ENCODE assay signal across 19 cellular contexts in the genomic region with DNA sequence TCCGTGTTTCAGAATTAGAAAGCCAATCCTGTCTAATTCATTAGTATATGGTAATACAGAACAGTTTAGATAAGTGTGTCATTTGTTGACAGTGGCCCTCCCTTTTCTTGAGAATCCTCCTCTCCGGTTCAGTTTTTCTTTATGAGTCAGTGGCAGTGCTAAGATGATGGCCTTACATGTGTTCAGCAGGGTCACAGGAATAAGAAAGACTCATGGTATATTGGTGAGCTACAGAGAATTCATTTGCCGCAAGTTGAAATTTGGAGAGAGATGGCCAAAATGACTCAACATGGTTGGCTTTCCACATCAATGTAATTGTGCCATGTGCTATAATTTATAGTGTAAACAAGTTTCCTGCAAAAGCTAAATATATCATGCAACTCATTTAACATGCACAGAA.
"Had no signal": no experiment of that assay in that cellular context is flagged by ENCODE, and none has a peak within 500 bp of the region (broad histone marks: within the 10 kb centered on the region; RNA-seq: fewer than 3 reads in every experiment).

No MANE protein-coding gene starts in this region.

- H3K27ac Mint-ChIP-seq: activated CD8-positive, alpha-beta T cell treated with anti-CD3 and anti-CD28 coated beads for 36 hours; activated naive CD4-positive, alpha-beta T cell treated with anti-CD3 and anti-CD28 coated beads for 36 hours; activated T-helper 17 cell treated with anti-CD3 and anti-CD28 coated beads, Interleukin-2, amount 50 U/mL, for 72 hours; naive thymus-derived CD4-positive, alpha-beta T cell; T-cell had no signal

- DNase-seq: activated CD8-positive, alpha-beta memory T cell treated with anti-CD3 and anti-CD28 coated beads, Interleukin-2, amount 50 U/mL, for 4 hours; activated CD8-positive, alpha-beta T cell treated with anti-CD3 and anti-CD28 coated beads for 36 hours; activated naive CD4-positive, alpha-beta T cell treated with anti-CD3 and anti-CD28 coated beads for 36 hours; body of pancreas; cortex of kidney; effector memory CD4-positive, alpha-beta T cell; glutamatergic neuron; left cardiac atrium; naive thymus-derived CD4-positive, alpha-beta T cell; retina; small intestine; T-cell; T1000 had no signal

- ATAC-seq: activated CD8-positive, alpha-beta T cell treated with anti-CD3 and anti-CD28 coated beads for 36 hours; activated T-helper 17 cell treated with anti-CD3 and anti-CD28 coated beads, Interleukin-2, amount 50 U/mL, for 72 hours; body of pancreas; left cardiac atrium; naive thymus-derived CD4-positive, alpha-beta T cell; T-cell had no signal

- H3K4me3 Mint-ChIP-seq: activated CD8-positive, alpha-beta T cell treated with anti-CD3 and anti-CD28 coated beads for 36 hours; activated naive CD4-positive, alpha-beta T cell treated with anti-CD3 and anti-CD28 coated beads for 36 hours; activated T-helper 17 cell treated with anti-CD3 and anti-CD28 coated beads, Interleukin-2, amount 50 U/mL, for 72 hours; central memory CD8-positive, alpha-beta T cell; naive thymus-derived CD4-positive, alpha-beta T cell; T-cell had no signal

- H3K36me3 ChIP-seq: tibial nerve had no signal

- H3K9ac ChIP-seq: parathyroid adenoma had no signal

- H3K9me3 ChIP-seq: body of pancreas, tibial nerve had no signal

- H3K27me3 ChIP-seq: body of pancreas, tibial nerve had no signal

- H3K4me1 ChIP-seq: body of pancreas, parathyroid adenoma, tibial nerve had no signal

- H3K9me3 Mint-ChIP-seq: activated CD8-positive, alpha-beta T cell treated with anti-CD3 and anti-CD28 coated beads for 36 hours; activated naive CD4-positive, alpha-beta T cell treated with anti-CD3 and anti-CD28 coated beads for 36 hours; activated T-helper 17 cell treated with anti-CD3 and anti-CD28 coated beads, Interleukin-2, amount 50 U/mL, for 72 hours; central memory CD8-positive, alpha-beta T cell; naive thymus-derived CD4-positive, alpha-beta T cell; T-cell had no signal

- H3K4me1 Mint-ChIP-seq: activated T-helper 17 cell treated with anti-CD3 and anti-CD28 coated beads, Interleukin-2, amount 50 U/mL, for 72 hours; central memory CD8-positive, alpha-beta T cell; T-cell had no signal

- H2AFZ ChIP-seq: parathyroid adenoma had no signal

- H3K4me3 ChIP-seq: body of pancreas, lung, tibial nerve had no signal

- H3K27me3 Mint-ChIP-seq: activated CD8-positive, alpha-beta T cell treated with anti-CD3 and anti-CD28 coated beads for 36 hours; activated T-helper 17 cell treated with anti-CD3 and anti-CD28 coated beads, Interleukin-2, amount 50 U/mL, for 72 hours; central memory CD8-positive, alpha-beta T cell; naive thymus-derived CD4-positive, alpha-beta T cell had no signal

- H3K36me3 Mint-ChIP-seq: naive thymus-derived CD4-positive, alpha-beta T cell; T-cell had no signal

- H3K79me2 ChIP-seq: parathyroid adenoma had no signal

- H3K27ac ChIP-seq: body of pancreas, parathyroid adenoma, tibial nerve, VCaP had no signal
